Comparison of ENCODE assay signal across 32 cellular contexts in genomic region chr6:76003115-76003514, GRCh38.
"Had no signal": no experiment of that assay in that cellular context is flagged by ENCODE, and none has a peak within 500 bp of the region (broad histone marks: within the 10 kb centered on the region; RNA-seq: fewer than 3 reads in every experiment).

No MANE protein-coding gene starts in this region.

- H3K9me3 ChIP-seq: ascending aorta, breast epithelium, colonic mucosa, esophagus muscularis mucosa, heart right ventricle had no signal

- H3K4me1 ChIP-seq: ascending aorta, breast epithelium, colonic mucosa, esophagus muscularis mucosa, foreskin keratinocyte, heart right ventricle had no signal

- ATAC-seq: activated CD4-positive, alpha-beta T cell treated with anti-CD3 and anti-CD28 coated beads for 36 hours; activated CD8-positive, alpha-beta memory T cell treated with anti-CD3 and anti-CD28 coated beads, Interleukin-2, amount 10 ng/mL, durations not matched to agents 7 days and 5 days; activated CD8-positive, alpha-beta T cell treated with anti-CD3 and anti-CD28 coated beads, Interleukin-2, amount 10 ng/mL, durations not matched to agents 7 days and 5 days; activated naive CD4-positive, alpha-beta T cell treated with anti-CD3 and anti-CD28 coated beads, Interleukin-2, amount 50 U/mL, for 72 hours; foreskin keratinocyte; heart right ventricle; T-helper 17 cell had no signal

- H3K27ac Mint-ChIP-seq: activated CD4-positive, alpha-beta memory T cell treated with anti-CD3 and anti-CD28 coated beads for 36 hours; activated CD4-positive, alpha-beta T cell treated with anti-CD3 and anti-CD28 coated beads for 36 hours; activated CD4-positive, alpha-beta T cell treated with anti-CD3 and anti-CD28 coated beads, Interleukin-2, amount 10 ng/mL, durations not matched to agents 24 days and 14 days; activated CD8-positive, alpha-beta memory T cell treated with anti-CD3 and anti-CD28 coated beads, Interleukin-2, amount 10 ng/mL, durations not matched to agents 7 days and 5 days; activated CD8-positive, alpha-beta T cell treated with anti-CD3 and anti-CD28 coated beads, Interleukin-2, amount 10 ng/mL, durations not matched to agents 7 days and 5 days; activated naive CD4-positive, alpha-beta T cell treated with anti-CD3 and anti-CD28 coated beads, Interleukin-2, amount 10 ng/mL, durations not matched to agents 7 days and 5 days; activated naive CD4-positive, alpha-beta T cell treated with anti-CD3 and anti-CD28 coated beads, Interleukin-2, amount 50 U/mL, for 72 hours; activated naive CD8-positive, alpha-beta T cell treated with anti-CD3 and anti-CD28 coated beads, Interleukin-2, amount 10 ng/mL, durations not matched to agents 7 days and 5 days; brain; T-helper 17 cell; T-helper 2 cell treated with Interferon-gamma antibody and Interleukin-4, amounts not matched to agents 5 μg/mL and 100 μg/mL, for 36 hours had no signal

- H2AFZ ChIP-seq: hepatocyte had no signal

- H3K27ac ChIP-seq: ascending aorta, breast epithelium, cardiac muscle cell, colonic mucosa, esophagus muscularis mucosa, foreskin keratinocyte, heart right ventricle, hepatocyte had no signal

- H3K4me3 Mint-ChIP-seq: activated CD4-positive, alpha-beta memory T cell treated with anti-CD3 and anti-CD28 coated beads for 36 hours; activated CD4-positive, alpha-beta T cell treated with anti-CD3 and anti-CD28 coated beads for 36 hours; activated CD4-positive, alpha-beta T cell treated with anti-CD3 and anti-CD28 coated beads, Interleukin-2, amount 10 ng/mL, durations not matched to agents 24 days and 14 days; activated CD8-positive, alpha-beta memory T cell treated with anti-CD3 and anti-CD28 coated beads, Interleukin-2, amount 10 ng/mL, durations not matched to agents 7 days and 5 days; activated CD8-positive, alpha-beta T cell treated with anti-CD3 and anti-CD28 coated beads, Interleukin-2, amount 10 ng/mL, durations not matched to agents 7 days and 5 days; activated naive CD4-positive, alpha-beta T cell treated with anti-CD3 and anti-CD28 coated beads, Interleukin-2, amount 10 ng/mL, durations not matched to agents 7 days and 5 days; activated naive CD8-positive, alpha-beta T cell treated with anti-CD3 and anti-CD28 coated beads, Interleukin-2, amount 10 ng/mL, durations not matched to agents 7 days and 5 days; brain; T-helper 17 cell; T-helper 2 cell treated with Interferon-gamma antibody and Interleukin-4, amounts not matched to agents 5 μg/mL and 100 μg/mL, for 36 hours had no signal

- H3K9me3 Mint-ChIP-seq: activated CD4-positive, alpha-beta memory T cell treated with anti-CD3 and anti-CD28 coated beads for 36 hours; activated CD4-positive, alpha-beta T cell treated with anti-CD3 and anti-CD28 coated beads, Interleukin-2, amount 10 ng/mL, durations not matched to agents 24 days and 14 days; activated naive CD4-positive, alpha-beta T cell treated with anti-CD3 and anti-CD28 coated beads, Interleukin-2, amount 10 ng/mL, durations not matched to agents 7 days and 5 days; activated naive CD4-positive, alpha-beta T cell treated with anti-CD3 and anti-CD28 coated beads, Interleukin-2, amount 50 U/mL, for 72 hours; activated naive CD8-positive, alpha-beta T cell treated with anti-CD3 and anti-CD28 coated beads, Interleukin-2, amount 10 ng/mL, durations not matched to agents 7 days and 5 days; brain; T-helper 2 cell treated with Interferon-gamma antibody and Interleukin-4, amounts not matched to agents 5 μg/mL and 100 μg/mL, for 36 hours had no signal

- H3K4me1 Mint-ChIP-seq: activated CD4-positive, alpha-beta T cell treated with anti-CD3 and anti-CD28 coated beads for 36 hours; activated CD4-positive, alpha-beta T cell treated with anti-CD3 and anti-CD28 coated beads, Interleukin-2, amount 10 ng/mL, durations not matched to agents 24 days and 14 days; activated CD8-positive, alpha-beta memory T cell treated with anti-CD3 and anti-CD28 coated beads, Interleukin-2, amount 10 ng/mL, durations not matched to agents 7 days and 5 days; activated naive CD4-positive, alpha-beta T cell treated with anti-CD3 and anti-CD28 coated beads, Interleukin-2, amount 10 ng/mL, durations not matched to agents 7 days and 5 days; activated naive CD8-positive, alpha-beta T cell treated with anti-CD3 and anti-CD28 coated beads, Interleukin-2, amount 10 ng/mL, durations not matched to agents 7 days and 5 days; T-helper 17 cell had no signal

- DNase-seq: activated CD4-positive, alpha-beta memory T cell treated with anti-CD3 and anti-CD28 coated beads for 36 hours; activated CD4-positive, alpha-beta T cell treated with anti-CD3 and anti-CD28 coated beads for 36 hours; activated CD4-positive, alpha-beta T cell treated with anti-CD3 and anti-CD28 coated beads, Interleukin-2, amount 10 ng/mL, durations not matched to agents 24 days and 14 days; activated CD4-positive, CD25-positive, alpha-beta regulatory T cell; activated CD4-positive, CD25-positive, alpha-beta regulatory T cell treated with anti-CD3 and anti-CD28 coated beads, Interleukin-2, amount 50 U/mL, for 72 hours; activated CD8-positive, alpha-beta memory T cell treated with anti-CD3 and anti-CD28 coated beads, Interleukin-2, amount 10 ng/mL, durations not matched to agents 7 days and 5 days; activated CD8-positive, alpha-beta memory T cell treated with anti-CD3 and anti-CD28 coated beads, Interleukin-2, amount 50 U/mL, for 4 hours; activated CD8-positive, alpha-beta T cell treated with anti-CD3 and anti-CD28 coated beads, Interleukin-2, amount 10 ng/mL, durations not matched to agents 7 days and 5 days; activated gamma-delta T cell; activated naive CD4-positive, alpha-beta T cell; activated naive CD4-positive, alpha-beta T cell treated with anti-CD3 and anti-CD28 coated beads, Interleukin-2, amount 10 ng/mL, durations not matched to agents 7 days and 5 days; activated naive CD8-positive, alpha-beta T cell treated with anti-CD3 and anti-CD28 coated beads, Interleukin-2, amount 10 ng/mL, durations not matched to agents 7 days and 5 days; activated T-cell treated with anti-CD3 and anti-CD28 coated beads, Interleukin-2, amount 50 U/mL, for 1 hour; activated T-cell treated with anti-CD3 and anti-CD28 coated beads, Interleukin-2, amount 50 U/mL, for 48 hours; central memory CD4-positive, alpha-beta T cell; cerebellar nuclear complex; colonic mucosa; effector CD8-positive, alpha-beta T cell; foreskin keratinocyte; glutamatergic neuron; heart right ventricle; T-helper 1 cell; T-helper 17 cell; T1000 had no signal

- H3K27me3 ChIP-seq: ascending aorta, breast epithelium, cardiac muscle cell, colonic mucosa, esophagus muscularis mucosa, foreskin keratinocyte, heart right ventricle, hepatocyte had no signal

- H3K4me2 ChIP-seq: hepatocyte had no signal

- H3K27me3 Mint-ChIP-seq: activated CD4-positive, alpha-beta memory T cell treated with anti-CD3 and anti-CD28 coated beads for 36 hours; activated CD4-positive, alpha-beta T cell treated with anti-CD3 and anti-CD28 coated beads for 36 hours; activated CD4-positive, alpha-beta T cell treated with anti-CD3 and anti-CD28 coated beads, Interleukin-2, amount 10 ng/mL, durations not matched to agents 24 days and 14 days; activated CD8-positive, alpha-beta memory T cell treated with anti-CD3 and anti-CD28 coated beads, Interleukin-2, amount 10 ng/mL, durations not matched to agents 7 days and 5 days; activated naive CD4-positive, alpha-beta T cell treated with anti-CD3 and anti-CD28 coated beads, Interleukin-2, amount 10 ng/mL, durations not matched to agents 7 days and 5 days; activated naive CD8-positive, alpha-beta T cell treated with anti-CD3 and anti-CD28 coated beads, Interleukin-2, amount 10 ng/mL, durations not matched to agents 7 days and 5 days; brain; T-helper 17 cell had no signal

- H3K36me3 Mint-ChIP-seq: activated CD4-positive, alpha-beta memory T cell treated with anti-CD3 and anti-CD28 coated beads for 36 hours; activated CD8-positive, alpha-beta memory T cell treated with anti-CD3 and anti-CD28 coated beads, Interleukin-2, amount 10 ng/mL, durations not matched to agents 7 days and 5 days; activated naive CD4-positive, alpha-beta T cell treated with anti-CD3 and anti-CD28 coated beads, Interleukin-2, amount 10 ng/mL, durations not matched to agents 7 days and 5 days; activated naive CD4-positive, alpha-beta T cell treated with anti-CD3 and anti-CD28 coated beads, Interleukin-2, amount 50 U/mL, for 72 hours; activated naive CD8-positive, alpha-beta T cell treated with anti-CD3 and anti-CD28 coated beads, Interleukin-2, amount 10 ng/mL, durations not matched to agents 7 days and 5 days; brain had no signal

- H3K36me3 ChIP-seq: ascending aorta, breast epithelium, cardiac muscle cell, colonic mucosa, esophagus muscularis mucosa, heart right ventricle had no signal

- H3K79me2 ChIP-seq: hepatocyte had no signal

- H3K4me3 ChIP-seq: ascending aorta, breast epithelium, cardiac muscle cell, colonic mucosa, esophagus muscularis mucosa, heart right ventricle, hepatocyte had no signal
